Comparison of ENCODE assay signal across 14 cellular contexts in the genomic region with DNA sequence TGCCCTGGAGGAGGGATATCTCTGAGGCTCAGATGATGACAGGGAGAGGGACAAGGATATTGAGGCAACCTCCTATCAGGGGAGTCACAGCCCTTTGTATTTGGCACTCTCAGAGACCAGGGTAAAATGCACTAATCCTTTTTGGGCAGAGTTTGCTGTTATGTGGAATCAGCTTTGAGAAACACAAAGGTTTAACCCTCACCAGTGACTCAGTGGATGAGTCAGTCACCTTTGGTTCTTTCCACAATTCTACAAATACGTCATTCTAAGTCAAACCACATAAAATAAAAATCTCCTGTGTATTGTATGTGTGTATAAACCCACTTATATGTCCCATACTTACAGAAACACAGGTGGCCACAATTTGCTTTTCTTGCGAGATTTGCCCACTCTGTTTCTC. TPM values are rescaled to one million over a fixed set of nuclear protein-coding genes. Genes with fewer than 3 reads are reported as not detected.
DNase-seq lines count a peak whose midpoint lies in the region; ATAC-seq and TF ChIP-seq lines count a peak whose summit lies in the region.
"Had no signal": no experiment of that assay in that cellular context is flagged by ENCODE, and none has a peak within 500 bp of the region (broad histone marks: within the 10 kb centered on the region; RNA-seq: fewer than 3 reads in every experiment).

No MANE protein-coding gene starts in this region.

- in situ Hi-C loops in GM23248 (cut with MboI), result no loop called here

- no peak overlapping the region for H2AFZ ChIP-seq in GM23248

- no peaks in the 10 kb centered on the region for H3K9me3 ChIP-seq in GM23248 (ENCODE audit: low read depth)
- H3K9me3 ChIP-seq: adrenal gland had no signal

- no peaks in the 10 kb centered on the region for H3K79me2 ChIP-seq in GM23248 (ENCODE audit: insufficient read depth)

- H3K27me3 ChIP-seq in GM23248 (replicated peaks; ENCODE audit: insufficient read depth), result peaks cover 3% of the 10 kb centered on the region; the same call in 1 of the 2 replicates
- H3K27me3 ChIP-seq: adrenal gland had no signal

- DNase-seq in A172 (ENCODE audit: low spot score), result peak; percentile 63
- DNase-seq in GM23248, result peak; percentile 78
- peak; percentile 70 for DNase-seq in fibroblast of peridontal ligament (ENCODE audit: extremely low read depth)
- DNase-seq: activated T-cell treated with anti-CD3 and anti-CD28 coated beads for 4 hours; adrenal gland; islet precursor cell; Kasumi-1; stimulated activated CD8-positive, alpha-beta memory T cell treated with anti-CD3 and anti-CD28 coated beads, Interleukin-4, amount 100 ng/mL, for 48 hours; SW 1271 had no signal

- H4K20me1 ChIP-seq in GM23248 (ENCODE audit: insufficient read depth), result no peaks in the 10 kb centered on the region

- WGBS in GM23248 (ENCODE audit: low coverage in 1 of 2, low lambda C conversion rate in 2 of 2, missing lambda C conversion rate in 2 of 2), 2 experiments, result 30 to 50% methylated on average over 2 of the region's 2 CpGs

- ATAC-seq in SK-N-SH treated with all-trans-retinoic acid at 6 μM for 48 hours (peak; percentile 7; the same call in 2 of the 3 replicates), GM21786 (IDR thresholded peaks at IDR 0.05; ENCODE audit: unreplicated experiment) (no peak), GM21717 (IDR thresholded peaks at IDR 0.05; ENCODE audit: unreplicated experiment) (no peak), GM21737 (IDR thresholded peaks at IDR 0.05; ENCODE audit: unreplicated experiment) (no peak), GM19455 (IDR thresholded peaks at IDR 0.05; ENCODE audit: unreplicated experiment) (no peak)

- H3K4me1 ChIP-seq in GM23248 (ENCODE audit: insufficient read depth), result peaks cover 18% of the 10 kb centered on the region
- H3K4me1 ChIP-seq: adrenal gland had no signal

- no peaks in the 10 kb centered on the region for H3K9me2 ChIP-seq in GM23248 (ENCODE audit: insufficient read depth)

- no peaks in the 10 kb centered on the region for H3K36me3 ChIP-seq in GM23248 (ENCODE audit: low read depth)
- H3K36me3 ChIP-seq: adrenal gland had no signal

- no peak overlapping the region for H3K9ac ChIP-seq in GM23248

- peak overlapping the region; percentile 20 for H3K27ac ChIP-seq in GM23248
- H3K27ac ChIP-seq: adrenal gland had no signal

- no peak overlapping the region for H3K4me3 ChIP-seq in GM23248
- H3K4me3 ChIP-seq: adrenal gland had no signal

- H3K4me2 ChIP-seq in GM23248 (ENCODE audit: unreplicated experiment), result no peak overlapping the region

- no peaks in the 10 kb centered on the region for H3F3A ChIP-seq in GM23248 (ENCODE audit: insufficient read depth)

TF ChIP-seq in SK-N-SH treated with all-trans-retinoic acid at 6 μM for 48 hours, 23 proteins besides CTCF, POLR2A, EP300 and RAD21:
- TF ChIP-seq ZNF565 (CRISPR knock-in tag; conservative IDR thresholded peaks at IDR 0.05; ENCODE audit: low read depth) (no peak), RARB (CRISPR knock-in tag; IDR thresholded peaks at IDR 0.05) (no peak), SNAI2 (CRISPR knock-in tag; IDR thresholded peaks at IDR 0.05) (no peak), CSDC2 (CRISPR knock-in tag; IDR thresholded peaks at IDR 0.05) (no peak), ZFP30 (CRISPR knock-in tag; IDR thresholded peaks at IDR 0.05) (no peak), ZC3H10 (CRISPR knock-in tag; IDR thresholded peaks at IDR 0.05) (no peak), ESRRG (CRISPR knock-in tag; IDR thresholded peaks at IDR 0.05) (no peak), ZNF70 (CRISPR knock-in tag; IDR thresholded peaks at IDR 0.05) (no peak), TOX (CRISPR knock-in tag; IDR thresholded peaks at IDR 0.05; ENCODE audit: borderline replicate concordance) (no peak), BACH2 (CRISPR knock-in tag; IDR thresholded peaks at IDR 0.05; ENCODE audit: borderline replicate concordance) (no peak), ARNTL (CRISPR knock-in tag; IDR thresholded peaks at IDR 0.05; ENCODE audit: borderline replicate concordance, low read depth) (no peak), ISL1 (CRISPR knock-in tag; IDR thresholded peaks at IDR 0.05) (no peak), OSR1 (CRISPR knock-in tag; IDR thresholded peaks at IDR 0.05) (no peak)
- TF ChIP-seq, protein P1, sequence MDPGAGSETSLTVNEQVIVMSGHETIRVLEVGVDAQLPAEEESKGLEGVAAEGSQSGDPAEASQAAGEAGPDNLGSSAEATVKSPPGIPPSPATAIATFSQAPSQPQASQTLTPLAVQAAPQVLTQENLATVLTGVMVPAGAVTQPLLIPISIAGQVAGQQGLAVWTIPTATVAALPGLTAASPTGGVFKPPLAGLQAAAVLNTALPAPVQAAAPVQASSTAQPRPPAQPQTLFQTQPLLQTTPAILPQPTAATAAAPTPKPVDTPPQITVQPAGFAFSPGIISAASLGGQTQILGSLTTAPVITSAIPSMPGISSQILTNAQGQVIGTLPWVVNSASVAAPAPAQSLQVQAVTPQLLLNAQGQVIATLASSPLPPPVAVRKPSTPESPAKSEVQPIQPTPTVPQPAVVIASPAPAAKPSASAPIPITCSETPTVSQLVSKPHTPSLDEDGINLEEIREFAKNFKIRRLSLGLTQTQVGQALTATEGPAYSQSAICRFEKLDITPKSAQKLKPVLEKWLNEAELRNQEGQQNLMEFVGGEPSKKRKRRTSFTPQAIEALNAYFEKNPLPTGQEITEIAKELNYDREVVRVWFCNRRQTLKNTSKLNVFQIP (CRISPR knock-in tag; IDR thresholded peaks at IDR 0.05; ENCODE audit: borderline replicate concordance, low read depth), result no peak
- TF ChIP-seq, protein P2, sequence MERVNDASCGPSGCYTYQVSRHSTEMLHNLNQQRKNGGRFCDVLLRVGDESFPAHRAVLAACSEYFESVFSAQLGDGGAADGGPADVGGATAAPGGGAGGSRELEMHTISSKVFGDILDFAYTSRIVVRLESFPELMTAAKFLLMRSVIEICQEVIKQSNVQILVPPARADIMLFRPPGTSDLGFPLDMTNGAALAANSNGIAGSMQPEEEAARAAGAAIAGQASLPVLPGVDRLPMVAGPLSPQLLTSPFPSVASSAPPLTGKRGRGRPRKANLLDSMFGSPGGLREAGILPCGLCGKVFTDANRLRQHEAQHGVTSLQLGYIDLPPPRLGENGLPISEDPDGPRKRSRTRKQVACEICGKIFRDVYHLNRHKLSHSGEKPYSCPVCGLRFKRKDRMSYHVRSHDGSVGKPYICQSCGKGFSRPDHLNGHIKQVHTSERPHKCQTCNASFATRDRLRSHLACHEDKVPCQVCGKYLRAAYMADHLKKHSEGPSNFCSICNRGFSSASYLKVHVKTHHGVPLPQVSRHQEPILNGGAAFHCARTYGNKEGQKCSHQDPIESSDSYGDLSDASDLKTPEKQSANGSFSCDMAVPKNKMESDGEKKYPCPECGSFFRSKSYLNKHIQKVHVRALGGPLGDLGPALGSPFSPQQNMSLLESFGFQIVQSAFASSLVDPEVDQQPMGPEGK (CRISPR knock-in tag; IDR thresholded peaks at IDR 0.05; ENCODE audit: borderline replicate concordance), result no peak
- TF ChIP-seq, protein P3, sequence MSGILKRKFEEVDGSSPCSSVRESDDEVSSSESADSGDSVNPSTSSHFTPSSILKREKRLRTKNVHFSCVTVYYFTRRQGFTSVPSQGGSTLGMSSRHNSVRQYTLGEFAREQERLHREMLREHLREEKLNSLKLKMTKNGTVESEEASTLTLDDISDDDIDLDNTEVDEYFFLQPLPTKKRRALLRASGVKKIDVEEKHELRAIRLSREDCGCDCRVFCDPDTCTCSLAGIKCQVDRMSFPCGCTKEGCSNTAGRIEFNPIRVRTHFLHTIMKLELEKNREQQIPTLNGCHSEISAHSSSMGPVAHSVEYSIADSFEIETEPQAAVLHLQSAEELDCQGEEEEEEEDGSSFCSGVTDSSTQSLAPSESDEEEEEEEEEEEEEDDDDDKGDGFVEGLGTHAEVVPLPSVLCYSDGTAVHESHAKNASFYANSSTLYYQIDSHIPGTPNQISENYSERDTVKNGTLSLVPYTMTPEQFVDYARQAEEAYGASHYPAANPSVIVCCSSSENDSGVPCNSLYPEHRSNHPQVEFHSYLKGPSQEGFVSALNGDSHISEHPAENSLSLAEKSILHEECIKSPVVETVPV (CRISPR knock-in tag; IDR thresholded peaks at IDR 0.05), result no peak
- TF ChIP-seq, protein P4, sequence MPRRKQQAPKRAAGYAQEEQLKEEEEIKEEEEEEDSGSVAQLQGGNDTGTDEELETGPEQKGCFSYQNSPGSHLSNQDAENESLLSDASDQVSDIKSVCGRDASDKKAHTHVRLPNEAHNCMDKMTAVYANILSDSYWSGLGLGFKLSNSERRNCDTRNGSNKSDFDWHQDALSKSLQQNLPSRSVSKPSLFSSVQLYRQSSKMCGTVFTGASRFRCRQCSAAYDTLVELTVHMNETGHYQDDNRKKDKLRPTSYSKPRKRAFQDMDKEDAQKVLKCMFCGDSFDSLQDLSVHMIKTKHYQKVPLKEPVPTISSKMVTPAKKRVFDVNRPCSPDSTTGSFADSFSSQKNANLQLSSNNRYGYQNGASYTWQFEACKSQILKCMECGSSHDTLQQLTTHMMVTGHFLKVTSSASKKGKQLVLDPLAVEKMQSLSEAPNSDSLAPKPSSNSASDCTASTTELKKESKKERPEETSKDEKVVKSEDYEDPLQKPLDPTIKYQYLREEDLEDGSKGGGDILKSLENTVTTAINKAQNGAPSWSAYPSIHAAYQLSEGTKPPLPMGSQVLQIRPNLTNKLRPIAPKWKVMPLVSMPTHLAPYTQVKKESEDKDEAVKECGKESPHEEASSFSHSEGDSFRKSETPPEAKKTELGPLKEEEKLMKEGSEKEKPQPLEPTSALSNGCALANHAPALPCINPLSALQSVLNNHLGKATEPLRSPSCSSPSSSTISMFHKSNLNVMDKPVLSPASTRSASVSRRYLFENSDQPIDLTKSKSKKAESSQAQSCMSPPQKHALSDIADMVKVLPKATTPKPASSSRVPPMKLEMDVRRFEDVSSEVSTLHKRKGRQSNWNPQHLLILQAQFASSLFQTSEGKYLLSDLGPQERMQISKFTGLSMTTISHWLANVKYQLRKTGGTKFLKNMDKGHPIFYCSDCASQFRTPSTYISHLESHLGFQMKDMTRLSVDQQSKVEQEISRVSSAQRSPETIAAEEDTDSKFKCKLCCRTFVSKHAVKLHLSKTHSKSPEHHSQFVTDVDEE (CRISPR knock-in tag; IDR thresholded peaks at IDR 0.05), result no peak

RNA-seq across cellular contexts. Expression of a gene that starts 5.1 kb away (rescaled TPM):
- total RNA-seq in A172 (2014; rRNA removed; shearing (Covaris generic)), result 0.10 and 0.26 TPM in 2 replicates
- total RNA-seq in GM23248 (2014; rRNA removed; shearing (Covaris generic)), result 4.0 and 4.5 TPM in 2 replicates
- polyA plus RNA-seq in GM23248 (2016; fragmentation: Nextera tagmentation; extraction: Ambion mirVana), result 9.3 and 11.7 TPM in 2 replicates
